In genomic region chr5:43484049-43484849, GRCh38 we compare ENCODE assay signal across 1 cellular context.
A peak's percentile ranks its signal among the peaks of the same experiment; 100 is the strongest.
TF ChIP-seq lines count a peak whose summit lies in the region.

No MANE protein-coding gene starts in this region.

TF ChIP-seq in K562, 482 proteins besides CTCF, POLR2A, EP300 and RAD21 (continued from another document and continues in another):
- TF ChIP-seq E4F1 (CRISPR knock-in tag; IDR thresholded peaks at IDR 0.05; ENCODE audit: borderline replicate concordance) (no peak), RBM22 (IDR thresholded peaks at IDR 0.05; ENCODE audit: low read depth, low read length, poor library complexity, severe bottlenecking) (no peak), HNRNPUL1 (IDR thresholded peaks at IDR 0.05; ENCODE audit: low read length) (no peak), ASH1L (IDR thresholded peaks at IDR 0.05; ENCODE audit: borderline replicate concordance, low read depth, partially characterized antibody) (no peak), ELF2 (CRISPR knock-in tag; IDR thresholded peaks at IDR 0.05) (peak; percentile 66), PML (IDR thresholded peaks at IDR 0.05; ENCODE audit: low read length) (peak; percentile 11; the same call in 1 of the 2 replicates), ZBTB7A (IDR thresholded peaks at IDR 0.05; ENCODE audit: borderline replicate concordance, control insufficient read depth, low read depth, low read length) (peak; percentile 87), HDAC2 (IDR thresholded peaks at IDR 0.05) (no peak), THRA (IDR thresholded peaks at IDR 0.05) (no peak), MIER1 (IDR thresholded peaks at IDR 0.05; ENCODE audit: low read depth) (no peak; the same call in 1 of the 2 replicates), GTF2E2 (tag; IDR thresholded peaks at IDR 0.05) (peak; percentile 98), NCOA1 (IDR thresholded peaks at IDR 0.05; ENCODE audit: low read depth) (no peak), SMC3 (conservative IDR thresholded peaks at IDR 0.05; ENCODE audit: insufficient read depth, low read depth, low read length) (peak; percentile 60; the same call in 1 of the 2 replicates), RBM25 (IDR thresholded peaks at IDR 0.05; ENCODE audit: low read depth, low read length, severe bottlenecking) (no peak), DNMT1 (IDR thresholded peaks at IDR 0.05) (0 out of 2 replicates have a peak, but pooled peaks have one; percentile 16), MLLT1 (IDR thresholded peaks at IDR 0.05) (0 out of 4 replicates have a peak, but pooled peaks of 1 of the 2 experiments have one; percentile 39), CHD1 (IDR thresholded peaks at IDR 0.05; ENCODE audit: low read length) (no peak), CBX5 (IDR thresholded peaks at IDR 0.05; ENCODE audit: borderline replicate concordance, low read depth) (no peak), E2F3 (CRISPR knock-in tag; IDR thresholded peaks at IDR 0.05) (no peak), KAT7 (CRISPR knock-in tag; IDR thresholded peaks at IDR 0.05; ENCODE audit: borderline replicate concordance) (peak; percentile 89; the same call in 1 of the 2 replicates), PHB2 (IDR thresholded peaks at IDR 0.05; ENCODE audit: low read depth) (no peak), RBM39 (optimal IDR thresholded peaks at IDR 0.05; ENCODE audit: low read depth, low read length) (no peak), NELFE (IDR thresholded peaks at IDR 0.05; ENCODE audit: insufficient read depth, insufficient read length) (no peak), HNRNPL (IDR thresholded peaks at IDR 0.05; ENCODE audit: low read depth, low read length) (no peak), HNRNPK (IDR thresholded peaks at IDR 0.05; ENCODE audit: low read depth, low read length, poor library complexity, severe bottlenecking) (no peak), CBFB (CRISPR knock-in tag; IDR thresholded peaks at IDR 0.05) (no peak), SRF (CRISPR knock-in tag; IDR thresholded peaks at IDR 0.05) (no peak; a peak in 1 of 4 replicates), LCOR (CRISPR knock-in tag; IDR thresholded peaks at IDR 0.05) (no peak), SAFB2 (IDR thresholded peaks at IDR 0.05; ENCODE audit: borderline replicate concordance, low read depth, low read length, severe bottlenecking) (no peak), MTA2 (IDR thresholded peaks at IDR 0.05; ENCODE audit: low read depth) (no peak), CHD2 (IDR thresholded peaks at IDR 0.05; ENCODE audit: low read depth, low read length) (no peak), FIP1L1 (IDR thresholded peaks at IDR 0.05; ENCODE audit: low read depth, low read length, poor library complexity, severe bottlenecking) (no peak), MGA (IDR thresholded peaks at IDR 0.05) (no peak; the same call in 1 of the 2 replicates)
- TF ChIP-seq, protein P1, sequence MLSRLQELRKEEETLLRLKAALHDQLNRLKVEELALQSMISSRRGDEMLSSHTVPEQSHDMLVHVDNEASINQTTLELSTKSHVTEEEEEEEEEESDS (CRISPR knock-in tag; IDR thresholded peaks at IDR 0.05) = no peak
- TF ChIP-seq, protein P2, sequence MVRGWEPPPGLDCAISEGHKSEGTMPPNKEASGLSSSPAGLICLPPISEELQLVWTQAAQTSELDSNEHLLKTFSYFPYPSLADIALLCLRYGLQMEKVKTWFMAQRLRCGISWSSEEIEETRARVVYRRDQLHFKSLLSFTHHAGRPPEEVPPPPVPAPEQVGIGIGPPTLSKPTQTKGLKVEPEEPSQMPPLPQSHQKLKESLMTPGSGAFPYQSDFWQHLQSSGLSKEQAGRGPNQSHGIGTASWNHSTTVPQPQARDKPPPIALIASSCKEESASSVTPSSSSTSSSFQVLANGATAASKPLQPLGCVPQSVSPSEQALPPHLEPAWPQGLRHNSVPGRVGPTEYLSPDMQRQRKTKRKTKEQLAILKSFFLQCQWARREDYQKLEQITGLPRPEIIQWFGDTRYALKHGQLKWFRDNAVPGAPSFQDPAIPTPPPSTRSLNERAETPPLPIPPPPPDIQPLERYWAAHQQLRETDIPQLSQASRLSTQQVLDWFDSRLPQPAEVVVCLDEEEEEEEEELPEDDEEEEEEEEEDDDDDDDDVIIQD (CRISPR knock-in tag; IDR thresholded peaks at IDR 0.05) = no peak
- TF ChIP-seq, protein P3, sequence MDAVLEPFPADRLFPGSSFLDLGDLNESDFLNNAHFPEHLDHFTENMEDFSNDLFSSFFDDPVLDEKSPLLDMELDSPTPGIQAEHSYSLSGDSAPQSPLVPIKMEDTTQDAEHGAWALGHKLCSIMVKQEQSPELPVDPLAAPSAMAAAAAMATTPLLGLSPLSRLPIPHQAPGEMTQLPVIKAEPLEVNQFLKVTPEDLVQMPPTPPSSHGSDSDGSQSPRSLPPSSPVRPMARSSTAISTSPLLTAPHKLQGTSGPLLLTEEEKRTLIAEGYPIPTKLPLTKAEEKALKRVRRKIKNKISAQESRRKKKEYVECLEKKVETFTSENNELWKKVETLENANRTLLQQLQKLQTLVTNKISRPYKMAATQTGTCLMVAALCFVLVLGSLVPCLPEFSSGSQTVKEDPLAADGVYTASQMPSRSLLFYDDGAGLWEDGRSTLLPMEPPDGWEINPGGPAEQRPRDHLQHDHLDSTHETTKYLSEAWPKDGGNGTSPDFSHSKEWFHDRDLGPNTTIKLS (IDR thresholded peaks at IDR 0.05; ENCODE audit: borderline replicate concordance, low read depth) = 0 out of 2 replicates have a peak, but pooled peaks have one; percentile 60
- TF ChIP-seq, protein P4, sequence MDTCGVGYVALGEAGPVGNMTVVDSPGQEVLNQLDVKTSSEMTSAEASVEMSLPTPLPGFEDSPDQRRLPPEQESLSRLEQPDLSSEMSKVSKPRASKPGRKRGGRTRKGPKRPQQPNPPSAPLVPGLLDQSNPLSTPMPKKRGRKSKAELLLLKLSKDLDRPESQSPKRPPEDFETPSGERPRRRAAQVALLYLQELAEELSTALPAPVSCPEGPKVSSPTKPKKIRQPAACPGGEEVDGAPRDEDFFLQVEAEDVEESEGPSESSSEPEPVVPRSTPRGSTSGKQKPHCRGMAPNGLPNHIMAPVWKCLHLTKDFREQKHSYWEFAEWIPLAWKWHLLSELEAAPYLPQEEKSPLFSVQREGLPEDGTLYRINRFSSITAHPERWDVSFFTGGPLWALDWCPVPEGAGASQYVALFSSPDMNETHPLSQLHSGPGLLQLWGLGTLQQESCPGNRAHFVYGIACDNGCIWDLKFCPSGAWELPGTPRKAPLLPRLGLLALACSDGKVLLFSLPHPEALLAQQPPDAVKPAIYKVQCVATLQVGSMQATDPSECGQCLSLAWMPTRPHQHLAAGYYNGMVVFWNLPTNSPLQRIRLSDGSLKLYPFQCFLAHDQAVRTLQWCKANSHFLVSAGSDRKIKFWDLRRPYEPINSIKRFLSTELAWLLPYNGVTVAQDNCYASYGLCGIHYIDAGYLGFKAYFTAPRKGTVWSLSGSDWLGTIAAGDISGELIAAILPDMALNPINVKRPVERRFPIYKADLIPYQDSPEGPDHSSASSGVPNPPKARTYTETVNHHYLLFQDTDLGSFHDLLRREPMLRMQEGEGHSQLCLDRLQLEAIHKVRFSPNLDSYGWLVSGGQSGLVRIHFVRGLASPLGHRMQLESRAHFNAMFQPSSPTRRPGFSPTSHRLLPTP (IDR thresholded peaks at IDR 0.05; ENCODE audit: borderline replicate concordance, extremely low read depth, insufficient read length) = no peak
